8 cellular contexts compared by ENCODE assay signal in genomic region chr13:87671824-87672603, GRCh38. TPM values are rescaled to one million over a fixed set of nuclear protein-coding genes. Genes with fewer than 3 reads are reported as not detected.
A peak's percentile ranks its signal among the peaks of the same experiment; 100 is the strongest.
DNase-seq lines count a peak whose midpoint lies in the region; ATAC-seq and TF ChIP-seq lines count a peak whose summit lies in the region.

No MANE protein-coding gene starts in this region.

- peaks cover 3% of the 10 kb centered on the region for H3K36me3 ChIP-seq in NT2/D1 (ENCODE audit: insufficient read depth, insufficient read length, low read length)
- peaks cover 13% of the 10 kb centered on the region for H3K36me3 ChIP-seq in ectodermal cell (ENCODE audit: control insufficient read depth, insufficient read depth, low read length)

- peaks cover 3% of the 10 kb centered on the region for H3K4me1 ChIP-seq in NT2/D1 (ENCODE audit: insufficient read depth, insufficient read length)
- H3K4me1 ChIP-seq in ectodermal cell (ENCODE audit: control insufficient read depth, insufficient read depth, low read length): peaks cover 5% of the 10 kb centered on the region

- DNase-seq in GM10266 (ENCODE audit: extremely low spot score) (peak; percentile 11), NT2/D1 (ENCODE audit: low read depth, low spot score) (no peak), naive B cell (no peak), GF-D8 (lab: John Stamatoyannopoulos, UW) (no peak), kidney glomerular epithelial cell (lab: John Stamatoyannopoulos, UW) (no peak), foreskin melanocyte (no peak)

- peak overlapping the region in 1 of 6 donors; percentile 51 for H3K27ac Mint-ChIP-seq in naive B cell

- WGBS in ectodermal cell, 2 experiments: 0% methylated on average over 75 to 80 of the region's 81 CpGs

- peak; percentile 4 to 9 for ATAC-seq in naive B cell (ENCODE audit: low read depth in 2 of 2)
- ATAC-seq in GM21390 (IDR thresholded peaks at IDR 0.05; ENCODE audit: unreplicated experiment): no peak

- H3K4me1 Mint-ChIP-seq in naive B cell: peaks cover 16 to 38% (median 33%) of the 10 kb centered on the region in 3 donors

- TF ChIP-seq CTCF in GM10266 (IDR thresholded peaks at IDR 0.05; ENCODE audit: control insufficient read depth, insufficient read depth, low read depth, missing control alignments): no peak

- no peak overlapping the region for H3K27ac ChIP-seq in ectodermal cell (ENCODE audit: insufficient read depth, low read depth, low read length, poor library complexity, severe bottlenecking)

- peak overlapping the region; percentile 61 for H3K9ac ChIP-seq in NT2/D1 (ENCODE audit: insufficient read length, low read depth)

- peak overlapping the region; percentile 82 to 93 (median 88) for H3K4me3 Mint-ChIP-seq in naive B cell

- peaks cover 0 to 10% (median 4%) of the 10 kb centered on the region in 7 donors for H3K9me3 Mint-ChIP-seq in naive B cell

- H3K9me3 ChIP-seq in NT2/D1 (ENCODE audit: insufficient read depth, low read length): peaks cover 4% of the 10 kb centered on the region; the same call in 1 of the 2 replicates
- H3K9me3 ChIP-seq in ectodermal cell (ENCODE audit: control insufficient read depth, low read length): no peaks in the 10 kb centered on the region

- peaks cover 9 to 16% of the 10 kb centered on the region in 2 donors for H3K36me3 Mint-ChIP-seq in naive B cell

- H3K4me3 ChIP-seq in NT2/D1 (ENCODE audit: insufficient read length, low read depth): peak overlapping the region; percentile 71
- H3K4me3 ChIP-seq in ectodermal cell (ENCODE audit: insufficient read depth, low read depth, low read length): peak overlapping the region; percentile 84

- H3K27me3 Mint-ChIP-seq in naive B cell: peaks cover 47 to 60% (median 51%) of the 10 kb centered on the region in 3 donors

- H3K27me3 ChIP-seq in NT2/D1 (ENCODE audit: insufficient read depth, insufficient read length): peaks cover 28% of the 10 kb centered on the region
- peaks cover 39% of the 10 kb centered on the region for H3K27me3 ChIP-seq in ectodermal cell (ENCODE audit: control insufficient read depth, insufficient read depth, low read length, poor library complexity, severe bottlenecking)

RNA-seq across cellular contexts. Expression of gene SLITRK5, which starts 0.8 kb away (rescaled TPM):
- 5.4 TPM for polyA plus RNA-seq in ectodermal cell (2013, experiment 1 of 4)
- 5.6 TPM for polyA plus RNA-seq in ectodermal cell (2013, experiment 2 of 4)
- 5.7 TPM for polyA plus RNA-seq in ectodermal cell (2013, experiment 3 of 4)
- 6.8 TPM for polyA plus RNA-seq in ectodermal cell (2013, experiment 4 of 4)
- under 1 TPM in 1 of 6 donors, not detected in 5; 0.04 TPM for polyA plus RNA-seq in naive B cell (ENCODE audit: low read depth in 6 of 6)
